In genomic region chr10:101816375-101816773, GRCh38 we compare ENCODE assay signal across 1 cellular context.
TF ChIP-seq lines count a peak whose summit lies in the region.

No MANE protein-coding gene starts in this region.

TF ChIP-seq in liver, 16 proteins besides CTCF, POLR2A, EP300 and RAD21 (continued from another document):
- no peak for TF ChIP-seq REST (IDR thresholded peaks at IDR 0.05)
- TF ChIP-seq HNF4A (conservative IDR thresholded peaks at IDR 0.05) = no peak
- TF ChIP-seq SP1 (IDR thresholded peaks at IDR 0.05) = no peak
- TF ChIP-seq JUND (IDR thresholded peaks at IDR 0.05) = no peak
- TF ChIP-seq MAX (IDR thresholded peaks at IDR 0.05) = no peak
- TF ChIP-seq RXRA (IDR thresholded peaks at IDR 0.05) = no peak
- TF ChIP-seq GABPA (IDR thresholded peaks at IDR 0.05 in 1 of 2, conservative IDR thresholded peaks at IDR 0.05 in 1 of 2) = no peak
- TF ChIP-seq HNF4G (IDR thresholded peaks at IDR 0.05) = no peak
- TF ChIP-seq TAF1 (conservative IDR thresholded peaks at IDR 0.05) = no peak
TF ChIP-seq in liver: peak in this region for 0.
